ENCODE assay signal across 15 cellular contexts in genomic region chr10:21503580-21503979, GRCh38. TPM values are rescaled to one million over a fixed set of nuclear protein-coding genes. Genes with fewer than 3 reads are reported as not detected.
DNase-seq lines count a peak whose midpoint lies in the region; ATAC-seq and TF ChIP-seq lines count a peak whose summit lies in the region.
"Had no signal": no experiment of that assay in that cellular context is flagged by ENCODE, and none has a peak within 500 bp of the region (broad histone marks: within the 10 kb centered on the region; RNA-seq: fewer than 3 reads in every experiment).

No MANE protein-coding gene starts in this region.

- peak overlapping the region in 4 of 5 experiments; percentile 24 to 54 (median 35) for H3K4me3 Mint-ChIP-seq in brain
- peak overlapping the region; percentile 92 for H3K4me3 Mint-ChIP-seq in neural crest cell
- H3K4me3 Mint-ChIP-seq: CD4-positive, alpha-beta memory T cell had no signal

- DNase-seq in neural crest cell (ENCODE audit: low read depth, low spot score) (no peak), GM10248 (ENCODE audit: extremely low spot score) (no peak)
- DNase-seq: BE2C; CD4-positive, alpha-beta memory T cell; DND-41; GF-D8 had no signal

- H3K27me3 Mint-ChIP-seq in brain (peaks cover 43% of the 10 kb centered on the region), neural crest cell (ENCODE audit: low read depth) (peaks cover 4% of the 10 kb centered on the region)

- H3K4me1 ChIP-seq in HEK293 (ENCODE audit: control insufficient read depth, insufficient read depth, low read length): peaks cover 15% of the 10 kb centered on the region
- H3K4me1 ChIP-seq: BE2C had no signal

- no peaks in the 10 kb centered on the region for H3K9me3 ChIP-seq in HEK293 (ENCODE audit: control insufficient read depth, insufficient read depth, low read depth, low read length)
- H3K9me3 ChIP-seq: A549, BE2C had no signal

- POLR2A ChIA-PET in HEK293 (lab: Yijun Ruan, JAX): interaction anchor here (0.5 kb wide), 1 partner anchor 101 kb away, joined by 5 read pairs; no protein-coding TSS in a partner anchor
- POLR2A ChIA-PET in GM10248 (lab: Yijun Ruan, JAX): no interaction called here

- H3K36me3 Mint-ChIP-seq in brain: no peaks in the 10 kb centered on the region
- no peaks in the 10 kb centered on the region for H3K36me3 Mint-ChIP-seq in neural crest cell (ENCODE audit: low read depth)
- H3K36me3 Mint-ChIP-seq: CD4-positive, alpha-beta memory T cell; IgD-negative memory B cell had no signal

- H3K4me1 Mint-ChIP-seq in brain (peaks cover 89% of the 10 kb centered on the region), neural crest cell (peaks cover 88% of the 10 kb centered on the region)

- no peak overlapping the region for H3K4me3 ChIP-seq in HEK293 (ENCODE audit: low read depth, low read length)
- H3K4me3 ChIP-seq: A549 had no signal

- H3K36me3 ChIP-seq in HEK293 (ENCODE audit: control insufficient read depth in 2 of 2, insufficient read depth in 1 of 2, low read length in 2 of 2): no peaks in the 10 kb centered on the region
- H3K36me3 ChIP-seq: BE2C had no signal

- ATAC-seq in HG03354 (IDR thresholded peaks at IDR 0.05; ENCODE audit: poor library complexity, severe bottlenecking, unreplicated experiment) (no peak), HG03097 (IDR thresholded peaks at IDR 0.05; ENCODE audit: low FRiP score, unreplicated experiment) (no peak)
- ATAC-seq: A549, HCT116 had no signal

- H3K27ac ChIP-seq in HEK293 (ENCODE audit: extremely low read depth, low read depth, low read length): no peak overlapping the region
- H3K27ac ChIP-seq: A549, C4-2B had no signal

- CTCF ChIA-PET in HEK293 (lab: Yijun Ruan, JAX) (interaction anchor here (1.0 kb wide), 1 partner anchor 9 kb away, joined by 3 read pairs; no protein-coding TSS in a partner anchor), GM10248 (lab: Yijun Ruan, JAX) (interaction anchor here (0.9 kb wide), 1 partner anchor 9 kb away, joined by 3 read pairs; no protein-coding TSS in a partner anchor)

- H3K9me3 Mint-ChIP-seq in brain (no peaks in the 10 kb centered on the region), neural crest cell (no peaks in the 10 kb centered on the region)
- H3K9me3 Mint-ChIP-seq: IgD-negative memory B cell had no signal

- H3K27ac Mint-ChIP-seq in brain (peak overlapping the region in 4 of 5 experiments; percentile 22 to 80 (median 30)), neural crest cell (ENCODE audit: unreplicated experiment) (peak overlapping the region; percentile 72)
- H3K27ac Mint-ChIP-seq: CD4-positive, alpha-beta memory T cell had no signal

- TF ChIP-seq CTCF in HEK293 (tag by site-specific recombination; IDR thresholded peaks at IDR 0.05) (no peak), brain (conservative IDR thresholded peaks at IDR 0.05) (no peak), neural crest cell (conservative IDR thresholded peaks at IDR 0.05) (no peak), GM10248 (IDR thresholded peaks at IDR 0.05; ENCODE audit: control extremely low read depth, extremely low read depth, low read depth, missing control alignments) (no peak)

TF ChIP-seq in HEK293, 187 proteins besides CTCF, POLR2A, EP300 and RAD21 (continues in another document):
- TF ChIP-seq ZNF449 (tag by site-specific recombination; IDR thresholded peaks at IDR 0.05) (peak; percentile 75), TSHZ1 (tag by site-specific recombination; IDR thresholded peaks at IDR 0.05; ENCODE audit: borderline replicate concordance) (no peak), PRDM1 (tag by site-specific recombination; IDR thresholded peaks at IDR 0.05) (0 out of 2 replicates have a peak, but pooled peaks have one; percentile 11), PRDM10 (tag by site-specific recombination; IDR thresholded peaks at IDR 0.05) (0 out of 2 replicates have a peak, but pooled peaks have one; percentile 28), PRDM6 (tag by site-specific recombination; IDR thresholded peaks at IDR 0.05) (peak; percentile 53; the same call in 1 of the 2 replicates)

RNA-seq across cellular contexts. Expression of gene SKIDA1, which starts 21.9 kb away (rescaled TPM):
- 0.46 TPM for polyA plus RNA-seq in brain (ENCODE audit: insufficient read depth, low read depth, low replicate concordance)
- 52.1 and 53.0 TPM in 2 replicates for total RNA-seq in neural crest cell
- total RNA-seq: HT-29 had no signal
- polyA plus RNA-seq: IgD-negative memory B cell had no signal

RNA-seq across cellular contexts. Expression of gene MLLT10, which starts 30.5 kb away (rescaled TPM):
- polyA plus RNA-seq in brain (ENCODE audit: insufficient read depth, low read depth, low replicate concordance): 17.4 TPM
- 52.6 and 58.1 TPM in 2 replicates for total RNA-seq in neural crest cell
